Comparison of ENCODE assay signal across 8 cellular contexts in genomic region chr2:177393824-177394614, GRCh38. TPM values are rescaled to one million over a fixed set of nuclear protein-coding genes. Genes with fewer than 3 reads are reported as not detected.
A peak's percentile ranks its signal among the peaks of the same experiment; 100 is the strongest.
DNase-seq lines count a peak whose midpoint lies in the region; ATAC-seq and TF ChIP-seq lines count a peak whose summit lies in the region.

No MANE protein-coding gene starts in this region.

- peaks cover 39% of the 10 kb centered on the region for H3K4me1 ChIP-seq in CD8-positive, alpha-beta memory T cell (ENCODE audit: insufficient read depth, low read length)
- H3K4me1 ChIP-seq in duodenal mucosa (ENCODE audit: control insufficient read depth in 1 of 2, insufficient read depth in 2 of 2, low read length in 2 of 2), result peaks cover 20 to 52% of the 10 kb centered on the region in 2 donors
- H3K4me1 ChIP-seq in neural progenitor cell, result peaks cover 20% of the 10 kb centered on the region

- peak overlapping the region in 7 of 8 donors; percentile 2 to 96 (median 85) for H3K27ac Mint-ChIP-seq in CD8-positive, alpha-beta memory T cell
- H3K27ac Mint-ChIP-seq in neural progenitor cell, result no peak overlapping the region

- peaks cover 70% of the 10 kb centered on the region for H3K79me2 ChIP-seq in neural progenitor cell (ENCODE audit: low read depth)

- ATAC-seq in HG03097 (IDR thresholded peaks at IDR 0.05; ENCODE audit: low FRiP score, unreplicated experiment), result no peak

- H3K9me3 Mint-ChIP-seq in CD8-positive, alpha-beta memory T cell, result no peaks in the 10 kb centered on the region
- no peaks in the 10 kb centered on the region for H3K9me3 Mint-ChIP-seq in neural progenitor cell

- peak overlapping the region; percentile 90 for H3K4me2 ChIP-seq in neural progenitor cell

- DNase-seq in CD8-positive, alpha-beta memory T cell, result no peak
- DNase-seq in MG63 (no peak), neural progenitor cell (ENCODE audit: low spot score) (no peak), NCI-H526 treated with DMSO at 0.1 percent for 48 hours (lab: John Stamatoyannopoulos, UW) (no peak), GM19238 (ENCODE audit: insufficient read length, low spot score) (no peak), Ammon's horn (ENCODE audit: low spot score) (no peak)

- no peak overlapping the region for H3K27ac ChIP-seq in CD8-positive, alpha-beta memory T cell (ENCODE audit: low read depth, low read length)
- no peak overlapping the region for H3K27ac ChIP-seq in duodenal mucosa (ENCODE audit: low read depth, low read length)
- no peak overlapping the region for H3K27ac ChIP-seq in neural progenitor cell

- peaks cover 18% of the 10 kb centered on the region for H4K20me1 ChIP-seq in neural progenitor cell (ENCODE audit: low read depth)

- H3K9me3 ChIP-seq in CD8-positive, alpha-beta memory T cell (ENCODE audit: low read length), result no peaks in the 10 kb centered on the region
- H3K9me3 ChIP-seq in MG63, result no peaks in the 10 kb centered on the region
- no peaks in the 10 kb centered on the region for H3K9me3 ChIP-seq in duodenal mucosa (ENCODE audit: control insufficient read depth in 1 of 2, low read length in 2 of 2)
- H3K9me3 ChIP-seq in neural progenitor cell (ENCODE audit: low read depth), result no peaks in the 10 kb centered on the region

- H3K9ac ChIP-seq in duodenal mucosa (ENCODE audit: low read depth in 1 of 2, low read length in 2 of 2) (peak overlapping the region in 1 of 2 donors; percentile 90), neural progenitor cell (no peak overlapping the region)

- H3K27me3 ChIP-seq in CD8-positive, alpha-beta memory T cell (ENCODE audit: insufficient read depth, low read length, poor library complexity, severe bottlenecking), result no peaks in the 10 kb centered on the region
- H3K27me3 ChIP-seq in MG63, result no peaks in the 10 kb centered on the region
- no peaks in the 10 kb centered on the region for H3K27me3 ChIP-seq in duodenal mucosa (ENCODE audit: control insufficient read depth in 1 of 2, insufficient read depth in 2 of 2, low read length in 2 of 2)
- no peaks in the 10 kb centered on the region for H3K27me3 ChIP-seq in neural progenitor cell

- peak overlapping the region; percentile 83 to 95 (median 92) for H3K4me3 Mint-ChIP-seq in CD8-positive, alpha-beta memory T cell
- H3K4me3 Mint-ChIP-seq in neural progenitor cell, result peak overlapping the region; percentile 95

- CTCF ChIA-PET in CD8-positive, alpha-beta memory T cell (lab: Charles Lee), result interaction anchor here (0.8 to 2.3 kb wide), 6 partner anchors 11 to 229 kb away, joined by 3 to 11 read pairs (median 6); partner anchors contain the start of gene NFE2L2

- H3K27me3 Mint-ChIP-seq in CD8-positive, alpha-beta memory T cell, result no peaks in the 10 kb centered on the region
- no peaks in the 10 kb centered on the region for H3K27me3 Mint-ChIP-seq in neural progenitor cell (ENCODE audit: insufficient read depth, low read depth)

- no peaks in the 10 kb centered on the region for H3K36me3 ChIP-seq in CD8-positive, alpha-beta memory T cell (ENCODE audit: insufficient read depth, low read length)
- H3K36me3 ChIP-seq in MG63, result no peaks in the 10 kb centered on the region
- no peaks in the 10 kb centered on the region for H3K36me3 ChIP-seq in duodenal mucosa (ENCODE audit: control insufficient read depth in 1 of 2, insufficient read depth in 2 of 2, low read length in 2 of 2)
- no peaks in the 10 kb centered on the region for H3K36me3 ChIP-seq in neural progenitor cell

- H3F3A ChIP-seq in neural progenitor cell (ENCODE audit: low read depth), result no peaks in the 10 kb centered on the region

- H3K4me3 ChIP-seq in CD8-positive, alpha-beta memory T cell (ENCODE audit: low read length), result peak overlapping the region; percentile 86
- peak overlapping the region; percentile 69 for H3K4me3 ChIP-seq in MG63
- peak overlapping the region; percentile 97 for H3K4me3 ChIP-seq in duodenal mucosa (ENCODE audit: low read depth in 1 of 2, low read length in 2 of 2)
- peak overlapping the region; percentile 67 for H3K4me3 ChIP-seq in neural progenitor cell

- H3K4me1 Mint-ChIP-seq in CD8-positive, alpha-beta memory T cell, result peaks cover 69 to 80% (median 74%) of the 10 kb centered on the region in 3 donors
- H3K4me1 Mint-ChIP-seq in neural progenitor cell, result peaks cover 24% of the 10 kb centered on the region

- POLR2A ChIA-PET in CD8-positive, alpha-beta memory T cell (lab: Charles Lee), result interaction anchor here (0.6 to 3.8 kb wide), 5 partner anchors 23 to 1078 kb away, joined by 3 to 29 read pairs (median 4); partner anchors contain the start of gene NFE2L2

- H3K36me3 Mint-ChIP-seq in CD8-positive, alpha-beta memory T cell, result peaks cover 0 to 23% (median 9%) of the 10 kb centered on the region in 3 donors
- H3K36me3 Mint-ChIP-seq in neural progenitor cell, result peaks cover 10% of the 10 kb centered on the region

- TF ChIP-seq CTCF in neural progenitor cell (IDR thresholded peaks at IDR 0.05), result no peak

- H2AFZ ChIP-seq in neural progenitor cell (replicated peaks), result no peak overlapping the region

RNA-seq across cellular contexts. Expression of gene AGPS, which starts 1.4 kb away (rescaled TPM):
- 10 to 100 TPM; 64.3 to 65.1 TPM for total RNA-seq in CD8-positive, alpha-beta memory T cell
- polyA plus RNA-seq in CD8-positive, alpha-beta memory T cell, result 15.5 TPM
- total RNA-seq in MG63 (2014; rRNA removed; shearing (Covaris generic); ENCODE audit: low replicate concordance), result 31.0 and 43.5 TPM in 2 replicates
- 49.6 and 63.5 TPM in 2 replicates for total RNA-seq in neural progenitor cell (ENCODE audit: low replicate concordance)
